ENCODE assay signal across 1 cellular context in the genomic region with DNA sequence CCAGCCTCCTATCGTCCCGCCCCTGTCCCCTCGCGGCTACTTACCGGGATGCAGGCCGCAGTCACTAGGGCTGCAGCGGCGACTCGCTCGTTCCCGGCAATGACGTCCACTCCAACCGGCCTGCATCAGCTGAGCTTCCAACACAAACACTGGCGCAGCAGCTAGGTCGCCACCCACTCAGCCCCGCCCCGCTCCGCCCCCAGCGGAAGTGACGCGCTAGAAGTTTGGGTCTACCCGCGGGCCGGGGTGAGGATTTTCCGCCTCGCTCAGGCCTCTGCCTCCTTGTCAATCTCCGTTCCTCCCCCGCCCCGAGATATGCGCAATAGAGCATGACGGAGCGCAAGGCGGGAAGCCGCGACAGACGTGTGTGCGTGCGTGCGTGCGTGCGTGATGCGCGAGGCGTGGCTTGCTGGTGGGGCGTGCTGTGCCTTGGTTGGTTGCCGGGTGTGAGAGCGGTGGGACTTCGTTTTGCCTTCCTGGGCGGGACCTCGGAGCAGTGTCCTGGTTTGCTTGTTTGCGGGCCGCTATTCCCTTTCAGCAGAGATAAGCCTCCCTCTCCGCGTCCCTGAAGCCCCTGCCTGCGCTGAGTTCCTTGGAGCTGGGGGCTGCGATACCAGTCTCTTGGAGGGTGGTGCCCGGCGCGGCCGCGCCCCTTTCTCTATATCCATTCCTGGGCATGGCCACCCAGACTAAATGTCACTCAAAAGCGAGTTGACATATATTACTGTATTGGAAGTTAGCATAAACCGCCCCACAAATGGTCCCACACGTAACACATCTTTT.
TF ChIP-seq lines count a peak whose summit lies in the region.

A gene with protein sequence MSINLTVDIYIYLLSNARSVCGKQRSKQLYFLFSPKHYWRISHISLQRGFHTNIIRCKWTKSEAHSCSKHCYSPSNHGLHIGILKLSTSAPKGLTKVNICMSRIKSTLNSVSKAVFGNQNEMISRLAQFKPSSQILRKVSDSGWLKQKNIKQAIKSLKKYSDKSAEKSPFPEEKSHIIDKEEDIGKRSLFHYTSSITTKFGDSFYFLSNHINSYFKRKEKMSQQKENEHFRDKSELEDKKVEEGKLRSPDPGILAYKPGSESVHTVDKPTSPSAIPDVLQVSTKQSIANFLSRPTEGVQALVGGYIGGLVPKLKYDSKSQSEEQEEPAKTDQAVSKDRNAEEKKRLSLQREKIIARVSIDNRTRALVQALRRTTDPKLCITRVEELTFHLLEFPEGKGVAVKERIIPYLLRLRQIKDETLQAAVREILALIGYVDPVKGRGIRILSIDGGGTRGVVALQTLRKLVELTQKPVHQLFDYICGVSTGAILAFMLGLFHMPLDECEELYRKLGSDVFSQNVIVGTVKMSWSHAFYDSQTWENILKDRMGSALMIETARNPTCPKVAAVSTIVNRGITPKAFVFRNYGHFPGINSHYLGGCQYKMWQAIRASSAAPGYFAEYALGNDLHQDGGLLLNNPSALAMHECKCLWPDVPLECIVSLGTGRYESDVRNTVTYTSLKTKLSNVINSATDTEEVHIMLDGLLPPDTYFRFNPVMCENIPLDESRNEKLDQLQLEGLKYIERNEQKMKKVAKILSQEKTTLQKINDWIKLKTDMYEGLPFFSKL (minus strand): TSS at position 151 of the 783 bp plus-strand sequence. CDS start 10,644 bp downstream, outside the sequence.

TF ChIP-seq in K562, 482 proteins besides CTCF, POLR2A, EP300 and RAD21 (continued from another document and continues in another):
- TF ChIP-seq, protein P1, sequence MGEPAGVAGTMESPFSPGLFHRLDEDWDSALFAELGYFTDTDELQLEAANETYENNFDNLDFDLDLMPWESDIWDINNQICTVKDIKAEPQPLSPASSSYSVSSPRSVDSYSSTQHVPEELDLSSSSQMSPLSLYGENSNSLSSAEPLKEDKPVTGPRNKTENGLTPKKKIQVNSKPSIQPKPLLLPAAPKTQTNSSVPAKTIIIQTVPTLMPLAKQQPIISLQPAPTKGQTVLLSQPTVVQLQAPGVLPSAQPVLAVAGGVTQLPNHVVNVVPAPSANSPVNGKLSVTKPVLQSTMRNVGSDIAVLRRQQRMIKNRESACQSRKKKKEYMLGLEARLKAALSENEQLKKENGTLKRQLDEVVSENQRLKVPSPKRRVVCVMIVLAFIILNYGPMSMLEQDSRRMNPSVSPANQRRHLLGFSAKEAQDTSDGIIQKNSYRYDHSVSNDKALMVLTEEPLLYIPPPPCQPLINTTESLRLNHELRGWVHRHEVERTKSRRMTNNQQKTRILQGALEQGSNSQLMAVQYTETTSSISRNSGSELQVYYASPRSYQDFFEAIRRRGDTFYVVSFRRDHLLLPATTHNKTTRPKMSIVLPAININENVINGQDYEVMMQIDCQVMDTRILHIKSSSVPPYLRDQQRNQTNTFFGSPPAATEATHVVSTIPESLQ (CRISPR knock-in tag; IDR thresholded peaks at IDR 0.05): peak; percentile 88; the same call in 1 of the 2 replicates
- TF ChIP-seq TBL1XR1 (IDR thresholded peaks at IDR 0.05; ENCODE audit: low read length in 2 of 2) (peak in 1 of 2 experiments; percentile 46; a peak in 1 of 4 replicates), POLR2AphosphoS5 (IDR thresholded peaks at IDR 0.05; ENCODE audit: control insufficient read depth, insufficient read depth, low read depth, low read length) (peak; percentile 89), HNRNPLL (IDR thresholded peaks at IDR 0.05; ENCODE audit: low read depth, low read length, poor library complexity, severe bottlenecking) (peak; percentile 94), ZNF79 (CRISPR knock-in tag; IDR thresholded peaks at IDR 0.05; ENCODE audit: low read depth) (no peak), DDX20 (tag; IDR thresholded peaks at IDR 0.05; ENCODE audit: low read depth) (no peak), NR3C1 (CRISPR knock-in tag; IDR thresholded peaks at IDR 0.05) (no peak), ZNF12 (CRISPR knock-in tag; IDR thresholded peaks at IDR 0.05) (no peak), HMGN3 (IDR thresholded peaks at IDR 0.05; ENCODE audit: borderline replicate concordance, extremely low read depth, insufficient read length, low read depth, low read length) (peak; percentile 98), NFATC3 (IDR thresholded peaks at IDR 0.05) (peak; percentile 57; the same call in 1 of the 2 replicates), BRD4 (IDR thresholded peaks at IDR 0.05) (no peak), SAP30 (IDR thresholded peaks at IDR 0.05; ENCODE audit: borderline replicate concordance, insufficient read depth, low read depth, low read length, poor library complexity, severe bottlenecking) (peak; percentile 93), RBM15 (IDR thresholded peaks at IDR 0.05; ENCODE audit: insufficient read depth, low read length) (no peak), GATA2 (CRISPR knock-in tag; IDR thresholded peaks at IDR 0.05) (0 out of 2 replicates have a peak, but pooled peaks have one; percentile 13), ZKSCAN3 (CRISPR knock-in tag; IDR thresholded peaks at IDR 0.05) (no peak), E2F3 (CRISPR knock-in tag; IDR thresholded peaks at IDR 0.05) (peak; percentile 87; the same call in 1 of the 2 replicates), MIER1 (IDR thresholded peaks at IDR 0.05; ENCODE audit: low read depth) (no peak), SMARCE1 (IDR thresholded peaks at IDR 0.05) (0 out of 2 replicates have a peak, but pooled peaks have one; percentile 54), NFXL1 (CRISPR knock-in tag; IDR thresholded peaks at IDR 0.05) (no peak), GABPA (tag; conservative IDR thresholded peaks at IDR 0.05; ENCODE audit: low read depth) (peak; percentile 96), KDM5B (IDR thresholded peaks at IDR 0.05; ENCODE audit: insufficient replicate concordance, low read depth, low read length) (peak; percentile 94)
- TF ChIP-seq, protein P2, sequence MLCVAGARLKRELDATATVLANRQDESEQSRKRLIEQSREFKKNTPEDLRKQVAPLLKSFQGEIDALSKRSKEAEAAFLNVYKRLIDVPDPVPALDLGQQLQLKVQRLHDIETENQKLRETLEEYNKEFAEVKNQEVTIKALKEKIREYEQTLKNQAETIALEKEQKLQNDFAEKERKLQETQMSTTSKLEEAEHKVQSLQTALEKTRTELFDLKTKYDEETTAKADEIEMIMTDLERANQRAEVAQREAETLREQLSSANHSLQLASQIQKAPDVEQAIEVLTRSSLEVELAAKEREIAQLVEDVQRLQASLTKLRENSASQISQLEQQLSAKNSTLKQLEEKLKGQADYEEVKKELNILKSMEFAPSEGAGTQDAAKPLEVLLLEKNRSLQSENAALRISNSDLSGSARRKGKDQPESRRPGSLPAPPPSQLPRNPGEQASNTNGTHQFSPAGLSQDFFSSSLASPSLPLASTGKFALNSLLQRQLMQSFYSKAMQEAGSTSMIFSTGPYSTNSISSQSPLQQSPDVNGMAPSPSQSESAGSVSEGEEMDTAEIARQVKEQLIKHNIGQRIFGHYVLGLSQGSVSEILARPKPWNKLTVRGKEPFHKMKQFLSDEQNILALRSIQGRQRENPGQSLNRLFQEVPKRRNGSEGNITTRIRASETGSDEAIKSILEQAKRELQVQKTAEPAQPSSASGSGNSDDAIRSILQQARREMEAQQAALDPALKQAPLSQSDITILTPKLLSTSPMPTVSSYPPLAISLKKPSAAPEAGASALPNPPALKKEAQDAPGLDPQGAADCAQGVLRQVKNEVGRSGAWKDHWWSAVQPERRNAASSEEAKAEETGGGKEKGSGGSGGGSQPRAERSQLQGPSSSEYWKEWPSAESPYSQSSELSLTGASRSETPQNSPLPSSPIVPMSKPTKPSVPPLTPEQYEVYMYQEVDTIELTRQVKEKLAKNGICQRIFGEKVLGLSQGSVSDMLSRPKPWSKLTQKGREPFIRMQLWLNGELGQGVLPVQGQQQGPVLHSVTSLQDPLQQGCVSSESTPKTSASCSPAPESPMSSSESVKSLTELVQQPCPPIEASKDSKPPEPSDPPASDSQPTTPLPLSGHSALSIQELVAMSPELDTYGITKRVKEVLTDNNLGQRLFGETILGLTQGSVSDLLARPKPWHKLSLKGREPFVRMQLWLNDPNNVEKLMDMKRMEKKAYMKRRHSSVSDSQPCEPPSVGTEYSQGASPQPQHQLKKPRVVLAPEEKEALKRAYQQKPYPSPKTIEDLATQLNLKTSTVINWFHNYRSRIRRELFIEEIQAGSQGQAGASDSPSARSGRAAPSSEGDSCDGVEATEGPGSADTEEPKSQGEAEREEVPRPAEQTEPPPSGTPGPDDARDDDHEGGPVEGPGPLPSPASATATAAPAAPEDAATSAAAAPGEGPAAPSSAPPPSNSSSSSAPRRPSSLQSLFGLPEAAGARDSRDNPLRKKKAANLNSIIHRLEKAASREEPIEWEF (CRISPR knock-in tag; IDR thresholded peaks at IDR 0.05): no peak
- TF ChIP-seq, protein P3, sequence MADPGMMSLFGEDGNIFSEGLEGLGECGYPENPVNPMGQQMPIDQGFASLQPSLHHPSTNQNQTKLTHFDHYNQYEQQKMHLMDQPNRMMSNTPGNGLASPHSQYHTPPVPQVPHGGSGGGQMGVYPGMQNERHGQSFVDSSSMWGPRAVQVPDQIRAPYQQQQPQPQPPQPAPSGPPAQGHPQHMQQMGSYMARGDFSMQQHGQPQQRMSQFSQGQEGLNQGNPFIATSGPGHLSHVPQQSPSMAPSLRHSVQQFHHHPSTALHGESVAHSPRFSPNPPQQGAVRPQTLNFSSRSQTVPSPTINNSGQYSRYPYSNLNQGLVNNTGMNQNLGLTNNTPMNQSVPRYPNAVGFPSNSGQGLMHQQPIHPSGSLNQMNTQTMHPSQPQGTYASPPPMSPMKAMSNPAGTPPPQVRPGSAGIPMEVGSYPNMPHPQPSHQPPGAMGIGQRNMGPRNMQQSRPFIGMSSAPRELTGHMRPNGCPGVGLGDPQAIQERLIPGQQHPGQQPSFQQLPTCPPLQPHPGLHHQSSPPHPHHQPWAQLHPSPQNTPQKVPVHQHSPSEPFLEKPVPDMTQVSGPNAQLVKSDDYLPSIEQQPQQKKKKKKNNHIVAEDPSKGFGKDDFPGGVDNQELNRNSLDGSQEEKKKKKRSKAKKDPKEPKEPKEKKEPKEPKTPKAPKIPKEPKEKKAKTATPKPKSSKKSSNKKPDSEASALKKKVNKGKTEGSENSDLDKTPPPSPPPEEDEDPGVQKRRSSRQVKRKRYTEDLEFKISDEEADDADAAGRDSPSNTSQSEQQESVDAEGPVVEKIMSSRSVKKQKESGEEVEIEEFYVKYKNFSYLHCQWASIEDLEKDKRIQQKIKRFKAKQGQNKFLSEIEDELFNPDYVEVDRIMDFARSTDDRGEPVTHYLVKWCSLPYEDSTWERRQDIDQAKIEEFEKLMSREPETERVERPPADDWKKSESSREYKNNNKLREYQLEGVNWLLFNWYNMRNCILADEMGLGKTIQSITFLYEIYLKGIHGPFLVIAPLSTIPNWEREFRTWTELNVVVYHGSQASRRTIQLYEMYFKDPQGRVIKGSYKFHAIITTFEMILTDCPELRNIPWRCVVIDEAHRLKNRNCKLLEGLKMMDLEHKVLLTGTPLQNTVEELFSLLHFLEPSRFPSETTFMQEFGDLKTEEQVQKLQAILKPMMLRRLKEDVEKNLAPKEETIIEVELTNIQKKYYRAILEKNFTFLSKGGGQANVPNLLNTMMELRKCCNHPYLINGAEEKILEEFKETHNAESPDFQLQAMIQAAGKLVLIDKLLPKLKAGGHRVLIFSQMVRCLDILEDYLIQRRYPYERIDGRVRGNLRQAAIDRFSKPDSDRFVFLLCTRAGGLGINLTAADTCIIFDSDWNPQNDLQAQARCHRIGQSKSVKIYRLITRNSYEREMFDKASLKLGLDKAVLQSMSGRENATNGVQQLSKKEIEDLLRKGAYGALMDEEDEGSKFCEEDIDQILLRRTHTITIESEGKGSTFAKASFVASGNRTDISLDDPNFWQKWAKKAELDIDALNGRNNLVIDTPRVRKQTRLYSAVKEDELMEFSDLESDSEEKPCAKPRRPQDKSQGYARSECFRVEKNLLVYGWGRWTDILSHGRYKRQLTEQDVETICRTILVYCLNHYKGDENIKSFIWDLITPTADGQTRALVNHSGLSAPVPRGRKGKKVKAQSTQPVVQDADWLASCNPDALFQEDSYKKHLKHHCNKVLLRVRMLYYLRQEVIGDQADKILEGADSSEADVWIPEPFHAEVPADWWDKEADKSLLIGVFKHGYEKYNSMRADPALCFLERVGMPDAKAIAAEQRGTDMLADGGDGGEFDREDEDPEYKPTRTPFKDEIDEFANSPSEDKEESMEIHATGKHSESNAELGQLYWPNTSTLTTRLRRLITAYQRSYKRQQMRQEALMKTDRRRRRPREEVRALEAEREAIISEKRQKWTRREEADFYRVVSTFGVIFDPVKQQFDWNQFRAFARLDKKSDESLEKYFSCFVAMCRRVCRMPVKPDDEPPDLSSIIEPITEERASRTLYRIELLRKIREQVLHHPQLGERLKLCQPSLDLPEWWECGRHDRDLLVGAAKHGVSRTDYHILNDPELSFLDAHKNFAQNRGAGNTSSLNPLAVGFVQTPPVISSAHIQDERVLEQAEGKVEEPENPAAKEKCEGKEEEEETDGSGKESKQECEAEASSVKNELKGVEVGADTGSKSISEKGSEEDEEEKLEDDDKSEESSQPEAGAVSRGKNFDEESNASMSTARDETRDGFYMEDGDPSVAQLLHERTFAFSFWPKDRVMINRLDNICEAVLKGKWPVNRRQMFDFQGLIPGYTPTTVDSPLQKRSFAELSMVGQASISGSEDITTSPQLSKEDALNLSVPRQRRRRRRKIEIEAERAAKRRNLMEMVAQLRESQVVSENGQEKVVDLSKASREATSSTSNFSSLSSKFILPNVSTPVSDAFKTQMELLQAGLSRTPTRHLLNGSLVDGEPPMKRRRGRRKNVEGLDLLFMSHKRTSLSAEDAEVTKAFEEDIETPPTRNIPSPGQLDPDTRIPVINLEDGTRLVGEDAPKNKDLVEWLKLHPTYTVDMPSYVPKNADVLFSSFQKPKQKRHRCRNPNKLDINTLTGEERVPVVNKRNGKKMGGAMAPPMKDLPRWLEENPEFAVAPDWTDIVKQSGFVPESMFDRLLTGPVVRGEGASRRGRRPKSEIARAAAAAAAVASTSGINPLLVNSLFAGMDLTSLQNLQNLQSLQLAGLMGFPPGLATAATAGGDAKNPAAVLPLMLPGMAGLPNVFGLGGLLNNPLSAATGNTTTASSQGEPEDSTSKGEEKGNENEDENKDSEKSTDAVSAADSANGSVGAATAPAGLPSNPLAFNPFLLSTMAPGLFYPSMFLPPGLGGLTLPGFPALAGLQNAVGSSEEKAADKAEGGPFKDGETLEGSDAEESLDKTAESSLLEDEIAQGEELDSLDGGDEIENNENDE (IDR thresholded peaks at IDR 0.05; ENCODE audit: low read depth, low read length): peak; percentile 52
- TF ChIP-seq, protein P4, sequence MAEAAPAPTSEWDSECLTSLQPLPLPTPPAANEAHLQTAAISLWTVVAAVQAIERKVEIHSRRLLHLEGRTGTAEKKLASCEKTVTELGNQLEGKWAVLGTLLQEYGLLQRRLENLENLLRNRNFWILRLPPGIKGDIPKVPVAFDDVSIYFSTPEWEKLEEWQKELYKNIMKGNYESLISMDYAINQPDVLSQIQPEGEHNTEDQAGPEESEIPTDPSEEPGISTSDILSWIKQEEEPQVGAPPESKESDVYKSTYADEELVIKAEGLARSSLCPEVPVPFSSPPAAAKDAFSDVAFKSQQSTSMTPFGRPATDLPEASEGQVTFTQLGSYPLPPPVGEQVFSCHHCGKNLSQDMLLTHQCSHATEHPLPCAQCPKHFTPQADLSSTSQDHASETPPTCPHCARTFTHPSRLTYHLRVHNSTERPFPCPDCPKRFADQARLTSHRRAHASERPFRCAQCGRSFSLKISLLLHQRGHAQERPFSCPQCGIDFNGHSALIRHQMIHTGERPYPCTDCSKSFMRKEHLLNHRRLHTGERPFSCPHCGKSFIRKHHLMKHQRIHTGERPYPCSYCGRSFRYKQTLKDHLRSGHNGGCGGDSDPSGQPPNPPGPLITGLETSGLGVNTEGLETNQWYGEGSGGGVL (CRISPR knock-in tag; IDR thresholded peaks at IDR 0.05): no peak
- TF ChIP-seq, protein P5, sequence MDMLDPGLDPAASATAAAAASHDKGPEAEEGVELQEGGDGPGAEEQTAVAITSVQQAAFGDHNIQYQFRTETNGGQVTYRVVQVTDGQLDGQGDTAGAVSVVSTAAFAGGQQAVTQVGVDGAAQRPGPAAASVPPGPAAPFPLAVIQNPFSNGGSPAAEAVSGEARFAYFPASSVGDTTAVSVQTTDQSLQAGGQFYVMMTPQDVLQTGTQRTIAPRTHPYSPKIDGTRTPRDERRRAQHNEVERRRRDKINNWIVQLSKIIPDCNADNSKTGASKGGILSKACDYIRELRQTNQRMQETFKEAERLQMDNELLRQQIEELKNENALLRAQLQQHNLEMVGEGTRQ (CRISPR knock-in tag; IDR thresholded peaks at IDR 0.05): no peak
